In genomic region chr1:176552217-176552974, GRCh38 we compare ENCODE assay signal across 1 cellular context.
TF ChIP-seq lines count a peak whose summit lies in the region.

No MANE protein-coding gene starts in this region.

TF ChIP-seq in neural cell, 6 proteins besides CTCF, POLR2A, EP300 and RAD21:
- no peak for TF ChIP-seq REST (IDR thresholded peaks at IDR 0.05; ENCODE audit: borderline replicate concordance)
- no peak for TF ChIP-seq EZH2 (IDR thresholded peaks at IDR 0.05; ENCODE audit: borderline replicate concordance, insufficient read depth, low read length, poor library complexity, severe bottlenecking)
- no peak for TF ChIP-seq TAF1 (IDR thresholded peaks at IDR 0.05; ENCODE audit: low read depth)
- no peak for TF ChIP-seq POLR2AphosphoS5 (IDR thresholded peaks at IDR 0.05)
- TF ChIP-seq MXI1 (conservative IDR thresholded peaks at IDR 0.05; ENCODE audit: poor library complexity, severe bottlenecking), result no peak
- no peak for TF ChIP-seq SMC3 (conservative IDR thresholded peaks at IDR 0.05; ENCODE audit: poor library complexity)
